In the genomic region with DNA sequence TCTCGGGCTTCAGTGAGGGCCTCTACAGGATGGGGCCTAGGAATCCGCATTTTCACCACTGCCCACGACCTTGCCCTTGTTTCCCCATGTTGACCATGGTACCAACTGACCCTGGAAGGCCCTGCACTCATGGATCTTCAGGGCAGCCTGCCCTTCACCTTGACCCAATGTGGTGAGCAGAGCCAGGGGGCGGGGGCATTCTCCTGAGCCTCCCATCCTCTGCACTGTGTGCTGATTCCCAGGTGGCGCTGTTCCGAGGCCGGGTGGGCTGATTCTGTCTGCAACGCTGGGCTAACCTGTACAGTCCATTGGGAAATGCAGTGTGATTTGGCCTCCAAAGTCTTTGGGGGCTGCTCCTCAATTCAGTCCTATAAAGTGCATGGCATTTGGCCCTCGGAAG, we compare ENCODE assay signal across 17 cellular contexts.
DNase-seq lines count a peak whose midpoint lies in the region; ATAC-seq and TF ChIP-seq lines count a peak whose summit lies in the region.
"Had no signal": no experiment of that assay in that cellular context is flagged by ENCODE, and none has a peak within 500 bp of the region (broad histone marks: within the 10 kb centered on the region; RNA-seq: fewer than 3 reads in every experiment).

No MANE protein-coding gene starts in this region.

- no peaks in the 10 kb centered on the region for H3K27me3 ChIP-seq in DND-41 (ENCODE audit: insufficient read depth, low read length, poor library complexity)
- H3K27me3 ChIP-seq in MM.1S (replicated peaks; ENCODE audit: insufficient read depth, low read length), result no peaks in the 10 kb centered on the region
- no peaks in the 10 kb centered on the region for H3K27me3 ChIP-seq in neural progenitor cell
- H3K27me3 ChIP-seq in HAP-1 (ENCODE audit: low read depth), result no peaks in the 10 kb centered on the region
- H3K27me3 ChIP-seq: Peyer's patch, spleen had no signal

- no peaks in the 10 kb centered on the region for H3K9me2 ChIP-seq in MM.1S (replicated peaks; ENCODE audit: insufficient read depth, low read length)

- H3K4me1 ChIP-seq in DND-41 (ENCODE audit: insufficient read depth, low read length), result no peaks in the 10 kb centered on the region
- peaks cover 4% of the 10 kb centered on the region for H3K4me1 ChIP-seq in MM.1S (ENCODE audit: low read length)
- peaks cover 20% of the 10 kb centered on the region for H3K4me1 ChIP-seq in neural progenitor cell
- no peaks in the 10 kb centered on the region; the same call in 1 of the 2 replicates for H3K4me1 ChIP-seq in HAP-1

- H3K4me3 ChIP-seq in DND-41 (ENCODE audit: low read depth in 1 of 2, low read length in 2 of 2) (no peak overlapping the region), MM.1S (ENCODE audit: low read length) (no peak overlapping the region), neural progenitor cell (no peak overlapping the region), coronary artery (no peak overlapping the region), HAP-1 (no peak overlapping the region)
- H3K4me3 ChIP-seq: Peyer's patch, spleen had no signal

- peak; percentile 9 for TF ChIP-seq CTCF in DND-41 (IDR thresholded peaks at IDR 0.05; ENCODE audit: borderline replicate concordance, extremely low read depth, low read length, poor library complexity, severe bottlenecking)
- TF ChIP-seq CTCF in MM.1S (IDR thresholded peaks at IDR 0.05; ENCODE audit: low read length), result no peak
- TF ChIP-seq CTCF in chondrocyte (IDR thresholded peaks at IDR 0.05), result no peak
- TF ChIP-seq CTCF in neural progenitor cell (IDR thresholded peaks at IDR 0.05), result peak; percentile 27
- TF ChIP-seq CTCF in coronary artery (IDR thresholded peaks at IDR 0.05), result no peak

- no peaks in the 10 kb centered on the region for H3K9me3 ChIP-seq in DND-41 (ENCODE audit: insufficient read depth, low read length, severe bottlenecking)
- no peaks in the 10 kb centered on the region for H3K9me3 ChIP-seq in MM.1S (replicated peaks; ENCODE audit: insufficient read depth, low read length)
- no peaks in the 10 kb centered on the region for H3K9me3 ChIP-seq in neural progenitor cell (ENCODE audit: low read depth)
- no peaks in the 10 kb centered on the region for H3K9me3 ChIP-seq in HAP-1
- H3K9me3 ChIP-seq: Peyer's patch, spleen had no signal

- H3K36me3 ChIP-seq in DND-41 (ENCODE audit: insufficient read depth, low read length) (no peaks in the 10 kb centered on the region), MM.1S (replicated peaks; ENCODE audit: insufficient read depth, low read length) (no peaks in the 10 kb centered on the region), neural progenitor cell (no peaks in the 10 kb centered on the region), HAP-1 (replicated peaks) (no peaks in the 10 kb centered on the region; the same call in 1 of the 2 replicates)
- H3K36me3 ChIP-seq: Peyer's patch, spleen had no signal

- H2AFZ ChIP-seq in DND-41 (ENCODE audit: low read depth, low read length) (no peak overlapping the region), MM.1S (ENCODE audit: low read length) (no peak overlapping the region), neural progenitor cell (replicated peaks) (no peak overlapping the region)

- H3K9me3 Mint-ChIP-seq in chondrocyte (ENCODE audit: low read depth) (no peaks in the 10 kb centered on the region), neural progenitor cell (no peaks in the 10 kb centered on the region)
- no peaks in the 10 kb centered on the region for H3K9me3 Mint-ChIP-seq in activated CD4-positive, alpha-beta T cell treated with anti-CD3 and anti-CD28 coated beads, Interleukin-2, amount 10 ng/mL, durations not matched to agents 24 days and 14 days

- H3K27ac Mint-ChIP-seq in chondrocyte (ENCODE audit: unreplicated experiment) (no peak overlapping the region), neural progenitor cell (no peak overlapping the region)
- H3K27ac Mint-ChIP-seq in activated CD4-positive, alpha-beta T cell treated with anti-CD3 and anti-CD28 coated beads, Interleukin-2, amount 10 ng/mL, durations not matched to agents 24 days and 14 days, result no peak overlapping the region

- in situ Hi-C loops in HAP-1 (cut with MboI; ENCODE audit: low sequenced_read_pairs), result no loop called here

- H3K4me2 ChIP-seq in DND-41 (ENCODE audit: insufficient read depth, low read length), result no peak overlapping the region
- H3K4me2 ChIP-seq in MM.1S (ENCODE audit: low read depth, low read length), result 0 out of 2 replicates have a peak overlapping the region, but pooled peaks have one; percentile 17
- H3K4me2 ChIP-seq in neural progenitor cell, result no peak overlapping the region

- H3K27ac ChIP-seq in DND-41 (ENCODE audit: low read length) (no peak overlapping the region), MM.1S (ENCODE audit: low read length) (no peak overlapping the region), neural progenitor cell (no peak overlapping the region), coronary artery (no peak overlapping the region)
- H3K27ac ChIP-seq: Peyer's patch, spleen had no signal

- DNase-seq in DND-41, result no peak
- no peak for DNase-seq in MM.1S
- DNase-seq in chondrocyte (ENCODE audit: low spot score), result peak; percentile 67
- no peak for DNase-seq in neural progenitor cell (ENCODE audit: low spot score)
- no peak for DNase-seq in coronary artery (ENCODE audit: low spot score)
- DNase-seq in HAP-1 (ENCODE audit: low spot score in 2 of 2), result no peak
- no peak for DNase-seq in NCI-H748 treated with DMSO at 0.1 percent for 48 hours (lab: John Stamatoyannopoulos, UW)
- DNase-seq in activated CD4-positive, alpha-beta T cell treated with anti-CD3 and anti-CD28 coated beads, Interleukin-2, amount 10 ng/mL, durations not matched to agents 24 days and 14 days, result no peak
- DNase-seq: activated CD4-positive, CD25-positive, alpha-beta regulatory T cell; activated effector memory CD4-positive, alpha-beta T cell treated with Interleukin-2 at 50 U/mL for 16 hours; left cardiac atrium; NCI-H187; NCI-H69; spleen; stimulated activated naive CD4-positive, alpha-beta T cell treated with Interleukin-2 at 50 U/mL for 16 hours; T-helper 1 cell had no signal

- H3K4me1 Mint-ChIP-seq in chondrocyte (ENCODE audit: low read depth) (peaks cover 30% of the 10 kb centered on the region), neural progenitor cell (peaks cover 39% of the 10 kb centered on the region)
- H3K4me1 Mint-ChIP-seq in activated CD4-positive, alpha-beta T cell treated with anti-CD3 and anti-CD28 coated beads, Interleukin-2, amount 10 ng/mL, durations not matched to agents 24 days and 14 days, result peaks cover 15% of the 10 kb centered on the region

- H3K9ac ChIP-seq in DND-41 (ENCODE audit: low read depth, low read length) (no peak overlapping the region), MM.1S (ENCODE audit: low read length) (no peak overlapping the region), neural progenitor cell (no peak overlapping the region)

- no peaks in the 10 kb centered on the region; the same call in 1 of the 2 replicates for H4K20me1 ChIP-seq in DND-41 (ENCODE audit: insufficient read depth, low read length)
- H4K20me1 ChIP-seq in MM.1S (ENCODE audit: insufficient read depth, low read length), result no peaks in the 10 kb centered on the region
- H4K20me1 ChIP-seq in neural progenitor cell (ENCODE audit: low read depth), result no peaks in the 10 kb centered on the region

- H3K36me3 Mint-ChIP-seq in chondrocyte (ENCODE audit: low read depth) (peaks cover 2% of the 10 kb centered on the region), neural progenitor cell (peaks cover 2% of the 10 kb centered on the region)
- no peaks in the 10 kb centered on the region for H3K36me3 Mint-ChIP-seq in activated CD4-positive, alpha-beta T cell treated with anti-CD3 and anti-CD28 coated beads, Interleukin-2, amount 10 ng/mL, durations not matched to agents 24 days and 14 days (ENCODE audit: low read depth)

- H3K27me3 Mint-ChIP-seq in chondrocyte (ENCODE audit: low read depth), result no peaks in the 10 kb centered on the region
- peaks cover 8% of the 10 kb centered on the region for H3K27me3 Mint-ChIP-seq in neural progenitor cell (ENCODE audit: insufficient read depth, low read depth)
- H3K27me3 Mint-ChIP-seq in activated CD4-positive, alpha-beta T cell treated with anti-CD3 and anti-CD28 coated beads, Interleukin-2, amount 10 ng/mL, durations not matched to agents 24 days and 14 days, result no peaks in the 10 kb centered on the region

- H3K4me3 Mint-ChIP-seq in chondrocyte (ENCODE audit: unreplicated experiment) (no peak overlapping the region), neural progenitor cell (no peak overlapping the region)
- no peak overlapping the region for H3K4me3 Mint-ChIP-seq in activated CD4-positive, alpha-beta T cell treated with anti-CD3 and anti-CD28 coated beads, Interleukin-2, amount 10 ng/mL, durations not matched to agents 24 days and 14 days

- H3F3A ChIP-seq in MM.1S (ENCODE audit: insufficient read depth, low read length), result no peaks in the 10 kb centered on the region
- peaks cover 12% of the 10 kb centered on the region for H3F3A ChIP-seq in neural progenitor cell (ENCODE audit: low read depth)

- intact Hi-C loops in activated CD4-positive, alpha-beta T cell treated with anti-CD3 and anti-CD28 coated beads, Interleukin-2, amount 10 ng/mL, durations not matched to agents 24 days and 14 days (cut with micrococcal nuclease), result no loop called here

- H3K79me2 ChIP-seq in DND-41 (ENCODE audit: insufficient read depth, low read length) (no peaks in the 10 kb centered on the region), MM.1S (ENCODE audit: low read length) (no peaks in the 10 kb centered on the region), neural progenitor cell (ENCODE audit: low read depth) (no peaks in the 10 kb centered on the region)

- no peak for ATAC-seq in DND-41 (ENCODE audit: insufficient read depth, low read depth)
- ATAC-seq: left cardiac atrium had no signal

Comparison
In these comparisons a context has a peak if more than half of its experiments do, and no peak if none do; other contexts are left out.
1. CTCF ChIP-seq: peak in DND-41 (single experiment) and neural progenitor cell (single experiment); none in MM.1S (single experiment), chondrocyte (single experiment) and coronary artery (single experiment).